ENCODE assay signal across 1 cellular context in genomic region chr3:136899622-136900158, GRCh38.
TF ChIP-seq lines count a peak whose summit lies in the region.

No MANE protein-coding gene starts in this region.

TF ChIP-seq in IMR-90, 13 proteins besides CTCF, POLR2A, EP300 and RAD21:
- TF ChIP-seq BHLHE40 (IDR thresholded peaks at IDR 0.05; ENCODE audit: low read depth, low read length): no peak
- no peak for TF ChIP-seq USF2 (IDR thresholded peaks at IDR 0.05; ENCODE audit: low read depth, low read length)
- no peak for TF ChIP-seq MXI1 (IDR thresholded peaks at IDR 0.05; ENCODE audit: borderline replicate concordance, low read depth, low read length)
- no peak for TF ChIP-seq RFX5 (IDR thresholded peaks at IDR 0.05; ENCODE audit: low read depth, low read length)
- TF ChIP-seq MAZ (IDR thresholded peaks at IDR 0.05; ENCODE audit: borderline replicate concordance, low read depth, low read length): no peak
- TF ChIP-seq CEBPB (IDR thresholded peaks at IDR 0.05; ENCODE audit: low read depth, low read length): no peak
